In genomic region chr1:56576880-56577858, GRCh38 we compare ENCODE assay signal across 8 cellular contexts. TPM values are rescaled to one million over a fixed set of nuclear protein-coding genes. Genes with fewer than 3 reads are reported as not detected.
DNase-seq lines count a peak whose midpoint lies in the region; TF ChIP-seq lines count a peak whose summit lies in the region.

No MANE protein-coding gene starts in this region.

- peak overlapping the region; percentile 91 for H3K4me3 Mint-ChIP-seq in nephron progenitor cell

- no peak overlapping the region for H3K27ac Mint-ChIP-seq in nephron progenitor cell

- peaks cover 4% of the 10 kb centered on the region for H3K36me3 Mint-ChIP-seq in nephron progenitor cell (ENCODE audit: low read depth)

- H3K4me3 ChIP-seq in GM08714 (ENCODE audit: low read length) (peak overlapping the region; percentile 58; the same call in 1 of the 2 replicates), esophagus (ENCODE audit: low read depth in 1 of 2, low read length in 2 of 2) (peak overlapping the region; percentile 67 to 78)

- peak; percentile 16 for TF ChIP-seq CTCF in nephron progenitor cell (IDR thresholded peaks at IDR 0.05)

- peaks cover 60% of the 10 kb centered on the region for H3K4me1 Mint-ChIP-seq in nephron progenitor cell

- H3K27me3 ChIP-seq in esophagus (ENCODE audit: control insufficient read depth in 1 of 2, insufficient read depth in 2 of 2, low read length in 2 of 2), result no peaks in the 10 kb centered on the region

- no peaks in the 10 kb centered on the region for H3K36me3 ChIP-seq in esophagus (ENCODE audit: control insufficient read depth in 2 of 2, insufficient read depth in 2 of 2, low read length in 1 of 2)

- no peaks in the 10 kb centered on the region for H3K27me3 Mint-ChIP-seq in nephron progenitor cell (ENCODE audit: low read depth, poor library complexity)

- H3K27ac ChIP-seq in esophagus (ENCODE audit: low read depth in 2 of 2, low read length in 1 of 2), result peak overlapping the region in 1 of 2 donors; percentile 56

- no peaks in the 10 kb centered on the region for H3K9me3 Mint-ChIP-seq in nephron progenitor cell

- peak; percentile 83 for DNase-seq in NCI-H524 (lab: John Stamatoyannopoulos, UW)
- DNase-seq in nephron progenitor cell, result no peak
- no peak for DNase-seq in DMS153 treated with DMSO at 0.1 percent for 48 hours (lab: John Stamatoyannopoulos, UW; ENCODE audit: unreplicated experiment)
- no peak for DNase-seq in stimulated activated CD8-positive, alpha-beta memory T cell treated with anti-CD3 and anti-CD28 coated beads, Interleukin-4, amount 100 ng/mL, for 48 hours
- no peak for DNase-seq in activated CD4-positive, alpha-beta T cell treated with anti-CD3 and anti-CD28 coated beads for 48 hours
- no peak for DNase-seq in NCI-H510A (lab: John Stamatoyannopoulos, UW)

- no peaks in the 10 kb centered on the region for H3K4me1 ChIP-seq in esophagus (ENCODE audit: control insufficient read depth in 2 of 2, insufficient read depth in 2 of 2, low read length in 1 of 2)

- no peaks in the 10 kb centered on the region for H3K9me3 ChIP-seq in esophagus (ENCODE audit: control insufficient read depth in 2 of 2, insufficient read depth in 1 of 2, low read depth in 1 of 2, low read length in 1 of 2)

- WGBS in esophagus, 2 donors, result 12 to 16% methylated on average over 4 of the region's 4 CpGs

RNA-seq across cellular contexts. Expression of gene PLPP3, which starts 2.2 kb away (rescaled TPM):
- 10 to 100 TPM in 1 of 2 donors, 1 to 10 TPM in 1; 2.7 to 12.4 TPM for polyA plus RNA-seq in esophagus

Comparison
In these comparisons a context has a peak if more than half of its experiments do, and no peak if none do; other contexts are left out.
1. DNase-seq: peak in NCI-H524 (2 of 2); none in nephron progenitor cell (single experiment), DMS153 treated with DMSO at 0.1 percent for 48 hours (single experiment), stimulated activated CD8-positive, alpha-beta memory T cell treated with anti-CD3 and anti-CD28 coated beads, Interleukin-4, amount 100 ng/mL, for 48 hours (single experiment), activated CD4-positive, alpha-beta T cell treated with anti-CD3 and anti-CD28 coated beads for 48 hours (single experiment) and NCI-H510A (single experiment).